In genomic region chr7:52030722-52031121, GRCh38 we compare ENCODE assay signal across 19 cellular contexts.
DNase-seq lines count a peak whose midpoint lies in the region; ATAC-seq and TF ChIP-seq lines count a peak whose summit lies in the region.
"Had no signal": no experiment of that assay in that cellular context is flagged by ENCODE, and none has a peak within 500 bp of the region (broad histone marks: within the 10 kb centered on the region; RNA-seq: fewer than 3 reads in every experiment).

No MANE protein-coding gene starts in this region.

- H3K4me3 ChIP-seq in GM23338 (no peak overlapping the region), subcutaneous abdominal adipose tissue (ENCODE audit: low read depth in 1 of 5, low read length in 5 of 5) (no peak overlapping the region)
- H3K4me3 ChIP-seq: HAP-1 had no signal

- H3K4me1 Mint-ChIP-seq in GM23338 (peaks cover 4% of the 10 kb centered on the region; the same call in 2 of the 3 replicates), glutamatergic neuron (ENCODE audit: low read depth, unreplicated experiment) (peaks cover 5% of the 10 kb centered on the region)
- H3K4me1 Mint-ChIP-seq in stimulated activated naive CD8-positive, alpha-beta T cell treated with anti-CD3 and anti-CD28 coated beads, Interleukin-15, amount 100 ng/mL, for 72 hours: no peaks in the 10 kb centered on the region
- H3K4me1 Mint-ChIP-seq: CD4-positive, CD25-positive, alpha-beta regulatory T cell had no signal

- H4K20me1 ChIP-seq in GM23338 (replicated peaks; ENCODE audit: insufficient read depth): no peaks in the 10 kb centered on the region

- no peak for TF ChIP-seq CTCF in GM23338 (conservative IDR thresholded peaks at IDR 0.05; ENCODE audit: low read depth in 2 of 2)
- no peak for TF ChIP-seq CTCF in glutamatergic neuron (IDR thresholded peaks at IDR 0.05; ENCODE audit: partially characterized antibody, unreplicated experiment)

- no peaks in the 10 kb centered on the region for H3K9me3 ChIP-seq in subcutaneous abdominal adipose tissue (ENCODE audit: control insufficient read depth in 5 of 5, low read length in 5 of 5)
- H3K9me3 ChIP-seq: HAP-1 had no signal

- no peaks in the 10 kb centered on the region for H3K4me1 ChIP-seq in GM23338 (ENCODE audit: insufficient read depth)
- H3K4me1 ChIP-seq in subcutaneous abdominal adipose tissue (ENCODE audit: control insufficient read depth in 5 of 5, insufficient read depth in 5 of 5, low read length in 5 of 5): peaks cover 0 to 20% (median 3%) of the 10 kb centered on the region in 5 donors
- H3K4me1 ChIP-seq: HAP-1 had no signal

- peak overlapping the region in 1 of 5 donors; percentile 1 for H3K9ac ChIP-seq in subcutaneous abdominal adipose tissue (ENCODE audit: low read length in 5 of 5)

- H3K36me3 Mint-ChIP-seq in GM23338 (ENCODE audit: low read depth) (peaks cover 10% of the 10 kb centered on the region; the same call in 1 of the 3 replicates), glutamatergic neuron (ENCODE audit: unreplicated experiment) (no peaks in the 10 kb centered on the region)
- H3K36me3 Mint-ChIP-seq: CD4-positive, CD25-positive, alpha-beta regulatory T cell had no signal

- H3K27me3 Mint-ChIP-seq in GM23338 (ENCODE audit: insufficient read depth, low read depth, poor library complexity) (no peaks in the 10 kb centered on the region), glutamatergic neuron (ENCODE audit: unreplicated experiment) (no peaks in the 10 kb centered on the region)
- no peaks in the 10 kb centered on the region for H3K27me3 Mint-ChIP-seq in stimulated activated naive CD8-positive, alpha-beta T cell treated with anti-CD3 and anti-CD28 coated beads, Interleukin-15, amount 100 ng/mL, for 72 hours
- H3K27me3 Mint-ChIP-seq: CD4-positive, CD25-positive, alpha-beta regulatory T cell had no signal

- H3K27me3 ChIP-seq in GM23338 (ENCODE audit: insufficient read depth): no peaks in the 10 kb centered on the region
- no peaks in the 10 kb centered on the region for H3K27me3 ChIP-seq in subcutaneous abdominal adipose tissue (ENCODE audit: control insufficient read depth in 5 of 5, insufficient read depth in 4 of 5, low read length in 5 of 5)

- H3K9me3 Mint-ChIP-seq in GM23338 (peaks cover 19% of the 10 kb centered on the region), glutamatergic neuron (ENCODE audit: unreplicated experiment) (no peaks in the 10 kb centered on the region)
- peaks cover 0 to 4% of the 10 kb centered on the region in 2 donors for H3K9me3 Mint-ChIP-seq in stimulated activated naive CD8-positive, alpha-beta T cell treated with anti-CD3 and anti-CD28 coated beads, Interleukin-15, amount 100 ng/mL, for 72 hours

- H3K4me2 ChIP-seq in GM23338: no peak overlapping the region

- no peaks in the 10 kb centered on the region for H3K36me3 ChIP-seq in GM23338 (ENCODE audit: insufficient read depth)
- H3K36me3 ChIP-seq in subcutaneous abdominal adipose tissue (ENCODE audit: control insufficient read depth in 5 of 5, insufficient read depth in 5 of 5, low read length in 5 of 5): no peaks in the 10 kb centered on the region
- H3K36me3 ChIP-seq: HAP-1 had no signal

- no peaks in the 10 kb centered on the region for H3K79me2 ChIP-seq in GM23338 (replicated peaks; ENCODE audit: insufficient read depth)

- H3F3A ChIP-seq in GM23338 (replicated peaks; ENCODE audit: low read depth): no peaks in the 10 kb centered on the region

- DNase-seq in GM23338 (ENCODE audit: low spot score) (no peak), NCI-H82 (lab: John Stamatoyannopoulos, UW) (peak; percentile 45), glutamatergic neuron (no peak), COR-L47 (lab: John Stamatoyannopoulos, UW) (no peak)
- no peak for DNase-seq in activated naive CD4-positive, alpha-beta T cell treated with Interleukin-2 at 50 U/mL for 16 hours
- no peak for DNase-seq in stimulated activated naive CD8-positive, alpha-beta T cell treated with anti-CD3 and anti-CD28 coated beads, Interleukin-15, amount 100 ng/mL, for 72 hours
- DNase-seq: CD4-positive, CD25-positive, alpha-beta regulatory T cell; GDM1; KG1; NCI-H1092 treated with DMSO at 0.1 percent for 48 hours; NCI-H1436 treated with DMSO at 0.1 percent for 48 hours; NCI-H1930; NCI-H2171; NCI-H345; NCI-H774; OCI-M1; SHP77 had no signal

- H2AFZ ChIP-seq in GM23338: peak overlapping the region; percentile 44; the same call in 1 of the 2 replicates

- ATAC-seq in GM23338: peak; percentile 38; the same call in 1 of the 3 replicates
- no peak for ATAC-seq in stimulated activated naive CD8-positive, alpha-beta T cell treated with anti-CD3 and anti-CD28 coated beads, Interleukin-15, amount 100 ng/mL, for 72 hours

- H3K27ac Mint-ChIP-seq in GM23338: no peak overlapping the region
- H3K27ac Mint-ChIP-seq in glutamatergic neuron (ENCODE audit: unreplicated experiment): peak overlapping the region; percentile 85
- H3K27ac Mint-ChIP-seq in stimulated activated naive CD8-positive, alpha-beta T cell treated with anti-CD3 and anti-CD28 coated beads, Interleukin-15, amount 100 ng/mL, for 72 hours: no peak overlapping the region
- H3K27ac Mint-ChIP-seq: CD4-positive, CD25-positive, alpha-beta regulatory T cell had no signal

- H3K9me2 ChIP-seq in GM23338 (ENCODE audit: insufficient read depth): peaks cover 7% of the 10 kb centered on the region; the same call in 1 of the 2 replicates

- H3K4me3 Mint-ChIP-seq in GM23338 (no peak overlapping the region), glutamatergic neuron (ENCODE audit: unreplicated experiment) (no peak overlapping the region)
- no peak overlapping the region for H3K4me3 Mint-ChIP-seq in stimulated activated naive CD8-positive, alpha-beta T cell treated with anti-CD3 and anti-CD28 coated beads, Interleukin-15, amount 100 ng/mL, for 72 hours
- H3K4me3 Mint-ChIP-seq: CD4-positive, CD25-positive, alpha-beta regulatory T cell had no signal

- no peak overlapping the region for H3K27ac ChIP-seq in GM23338 (ENCODE audit: low read depth)
- peak overlapping the region; percentile 43 for H3K27ac ChIP-seq in subcutaneous abdominal adipose tissue (ENCODE audit: low read depth, low read length)

TF ChIP-seq in GM23338, 12 proteins besides CTCF, POLR2A, EP300 and RAD21 (continues in another document):
- TF ChIP-seq REST (IDR thresholded peaks at IDR 0.05; ENCODE audit: unreplicated experiment): no peak
- TF ChIP-seq CREB1 (CRISPR knock-in tag; IDR thresholded peaks at IDR 0.05; ENCODE audit: low read depth): no peak
- TF ChIP-seq ZNF114 (CRISPR knock-in tag; IDR thresholded peaks at IDR 0.05): no peak
- TF ChIP-seq EZH2 (IDR thresholded peaks at IDR 0.05; ENCODE audit: low read depth, unreplicated experiment): no peak
- TF ChIP-seq ZNF331 (CRISPR knock-in tag; IDR thresholded peaks at IDR 0.05; ENCODE audit: low read depth): no peak
- no peak for TF ChIP-seq EZH2phosphoT487 (IDR thresholded peaks at IDR 0.05; ENCODE audit: unreplicated experiment)
- TF ChIP-seq ETS1 (IDR thresholded peaks at IDR 0.05): no peak
- no peak for TF ChIP-seq JUNB (IDR thresholded peaks at IDR 0.05; ENCODE audit: unreplicated experiment)
- TF ChIP-seq STAT1 (IDR thresholded peaks at IDR 0.05; ENCODE audit: unreplicated experiment): no peak
- no peak for TF ChIP-seq NANOG (IDR thresholded peaks at IDR 0.05; ENCODE audit: borderline replicate concordance)
- no peak for TF ChIP-seq POLR2AphosphoS5 (IDR thresholded peaks at IDR 0.05; ENCODE audit: low read depth)
